In the genomic region with DNA sequence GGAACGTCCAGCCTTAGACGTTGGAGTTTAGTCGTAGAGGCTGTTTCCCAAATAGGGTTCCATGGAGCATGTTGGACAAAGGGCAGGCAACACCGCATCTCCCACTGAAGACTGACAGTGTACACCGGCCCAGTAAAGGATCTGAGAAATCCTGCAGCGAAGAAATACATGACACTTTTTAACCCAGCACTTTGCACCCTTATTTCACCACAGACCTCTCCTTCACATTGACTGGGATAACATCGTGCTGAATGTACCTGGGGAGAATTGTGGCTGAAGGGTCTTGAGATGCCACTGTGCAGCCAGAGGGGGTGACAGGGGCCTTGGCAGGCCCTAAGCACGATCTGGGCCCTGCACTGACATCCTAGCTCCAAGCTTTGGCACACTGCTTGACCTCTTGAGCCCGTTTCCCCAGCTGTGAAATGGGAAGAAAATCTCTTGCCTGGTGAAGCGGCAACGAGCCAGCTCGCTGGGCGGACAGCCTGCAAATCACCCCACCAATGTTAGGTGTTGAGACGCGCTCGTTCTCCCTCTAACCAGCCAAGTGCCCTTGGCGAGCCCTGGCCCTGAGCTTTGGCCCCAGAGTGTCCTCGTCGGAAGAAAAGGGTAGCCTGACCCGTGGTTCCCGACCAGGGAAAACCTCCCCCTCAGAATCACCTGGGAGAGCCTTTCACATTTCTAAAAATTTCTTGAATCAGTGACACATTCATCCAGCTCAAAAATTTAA, we compare ENCODE assay signal across 30 cellular contexts. TPM values are rescaled to one million over a fixed set of nuclear protein-coding genes. Genes with fewer than 3 reads are reported as not detected.
DNase-seq lines count a peak whose midpoint lies in the region; TF ChIP-seq lines count a peak whose summit lies in the region.
"Had no signal": no experiment of that assay in that cellular context is flagged by ENCODE, and none has a peak within 500 bp of the region (broad histone marks: within the 10 kb centered on the region; RNA-seq: fewer than 3 reads in every experiment).

No MANE protein-coding gene starts in this region.

- peaks cover 0 to 61% (median 21%) of the 10 kb centered on the region in 6 donors for H3K4me1 ChIP-seq in spleen
- H3K4me1 ChIP-seq in hepatocyte (ENCODE audit: insufficient read depth): peaks cover 6% of the 10 kb centered on the region
- H3K4me1 ChIP-seq: ascending aorta, right lobe of liver had no signal

- H3K4me2 ChIP-seq in hepatocyte: no peak overlapping the region

- H3K27ac ChIP-seq in spleen: no peak overlapping the region
- no peak overlapping the region for H3K27ac ChIP-seq in hepatocyte
- H3K27ac ChIP-seq: ascending aorta, C4-2B, right lobe of liver, SK-N-MC, stomach, tibial artery had no signal

- no peaks in the 10 kb centered on the region for H3K9me3 Mint-ChIP-seq in IgD-negative memory B cell
- H3K9me3 Mint-ChIP-seq in activated naive CD8-positive, alpha-beta T cell (ENCODE audit: low read depth): no peaks in the 10 kb centered on the region
- H3K9me3 Mint-ChIP-seq: nephron, WTC11 had no signal

- H3K4me3 ChIP-seq in spleen: no peak overlapping the region
- no peak overlapping the region for H3K4me3 ChIP-seq in hepatocyte
- H3K4me3 ChIP-seq: ascending aorta, right lobe of liver, SK-N-MC, stomach, tibial artery had no signal

- H3K36me3 ChIP-seq in spleen: peaks cover 0 to 7% (median 0%) of the 10 kb centered on the region in 6 donors
- no peaks in the 10 kb centered on the region for H3K36me3 ChIP-seq in hepatocyte (replicated peaks; ENCODE audit: insufficient read depth, low read depth)
- H3K36me3 ChIP-seq: ascending aorta, right lobe of liver, stomach, tibial artery had no signal

- no peaks in the 10 kb centered on the region for H3K36me3 Mint-ChIP-seq in IgD-negative memory B cell
- peaks cover 29% of the 10 kb centered on the region for H3K36me3 Mint-ChIP-seq in activated naive CD8-positive, alpha-beta T cell
- H3K36me3 Mint-ChIP-seq: WTC11 had no signal

- no peak overlapping the region for H2AFZ ChIP-seq in hepatocyte

- intact Hi-C loops in spleen (cut with DNase I; ENCODE audit: low total_unique reads): no loop called here

- no peaks in the 10 kb centered on the region for H4K20me1 ChIP-seq in hepatocyte (ENCODE audit: insufficient read depth, poor library complexity, severe bottlenecking)

- H3K4me3 Mint-ChIP-seq in IgD-negative memory B cell: no peak overlapping the region
- peak overlapping the region; percentile 62 for H3K4me3 Mint-ChIP-seq in activated naive CD8-positive, alpha-beta T cell
- H3K4me3 Mint-ChIP-seq: nephron, WTC11 had no signal

- H3K27ac Mint-ChIP-seq in IgD-negative memory B cell: peak overlapping the region in 2 of 3 donors; percentile 22 to 53
- H3K27ac Mint-ChIP-seq in activated naive CD8-positive, alpha-beta T cell: peak overlapping the region; percentile 97
- H3K27ac Mint-ChIP-seq: nephron, WTC11 had no signal

- peak; percentile 42 for DNase-seq in activated effector memory CD4-positive, alpha-beta T cell treated with anti-CD3 and anti-CD28 coated beads, Interleukin-2, amount 50 U/mL, for 16 hours
- DNase-seq in activated effector memory CD4-positive, alpha-beta T cell treated with Interleukin-2 at 50 U/mL for 16 hours: no peak
- DNase-seq in spleen: peak; percentile 39
- no peak for DNase-seq in NCI-H1436 (lab: John Stamatoyannopoulos, UW)
- DNase-seq in iPS-NIHi11 (ENCODE audit: low spot score): no peak
- DNase-seq in hepatocyte (ENCODE audit: low spot score): no peak
- DNase-seq: HCEC 1CT; islet precursor cell; left ventricle myocardium superior; NCI-H1048; NCI-H187 treated with DMSO at 0.1 percent for 48 hours; NCI-H345; NCI-H82; RPMI8226; stimulated activated CD4-positive, alpha-beta T cell treated with anti-CD3 and anti-CD28 coated beads, Interleukin-4, amount 100 ng/mL, for 4 hours; stomach; T-helper 9 cell; tibial artery had no signal

- H3K27me3 Mint-ChIP-seq in IgD-negative memory B cell: no peaks in the 10 kb centered on the region
- H3K27me3 Mint-ChIP-seq in activated naive CD8-positive, alpha-beta T cell: no peaks in the 10 kb centered on the region

- TF ChIP-seq POLR2A in spleen (IDR thresholded peaks at IDR 0.05): no peak

- H3K9me3 ChIP-seq in spleen: no peaks in the 10 kb centered on the region
- no peaks in the 10 kb centered on the region for H3K9me3 ChIP-seq in hepatocyte (ENCODE audit: low read depth)
- H3K9me3 ChIP-seq: ascending aorta, right lobe of liver, stomach, tibial artery had no signal

- WGBS in spleen, 5 donors: 87 to 94% (median 90%) methylated on average over 21 of the region's 21 CpGs
- WGBS in hepatocyte (ENCODE audit: low lambda C conversion rate, missing lambda C conversion rate): 94% methylated on average over 21 of the region's 21 CpGs

- H3K27me3 ChIP-seq in spleen (replicated peaks in 1 of 7) (no peaks in the 10 kb centered on the region), hepatocyte (no peaks in the 10 kb centered on the region)
- H3K27me3 ChIP-seq: ascending aorta, right lobe of liver, stomach had no signal

- peaks cover 7 to 10% (median 9%) of the 10 kb centered on the region in 3 donors for H3K4me1 Mint-ChIP-seq in IgD-negative memory B cell
- peaks cover 89% of the 10 kb centered on the region for H3K4me1 Mint-ChIP-seq in activated naive CD8-positive, alpha-beta T cell (ENCODE audit: low read depth)
- H3K4me1 Mint-ChIP-seq: WTC11 had no signal

- H3K9me2 ChIP-seq in hepatocyte (replicated peaks; ENCODE audit: insufficient read depth): no peaks in the 10 kb centered on the region

- H3K79me2 ChIP-seq in hepatocyte: no peaks in the 10 kb centered on the region

- TF ChIP-seq CTCF in spleen (IDR thresholded peaks at IDR 0.05 in 8 of 11, conservative IDR thresholded peaks at IDR 0.05 in 3 of 11) (no peak), hepatocyte (IDR thresholded peaks at IDR 0.05; ENCODE audit: poor library complexity) (no peak)

RNA-seq across cellular contexts. Expression of gene CD5, which starts 13.4 kb away (rescaled TPM):
- polyA plus RNA-seq in IgD-negative memory B cell: 7.7 TPM
- 10 to 100 TPM in 6 of 7 donors, 1 to 10 TPM in 1; 9.2 to 27.4 (median 18.3) TPM for total RNA-seq in spleen
- polyA plus RNA-seq in spleen: 1 to 10 TPM; 2.7 to 6.3 (median 4.9) TPM
- not detected in 2 replicates for total RNA-seq in hepatocyte
- polyA plus RNA-seq in hepatocyte: 0.06 TPM in 1 of 2 replicates, not detected in the other
- total RNA-seq: cardiac septum, dermis microvascular lymphatic vessel endothelial cell, fibroblast of lung, LHCN-M2 had no signal
- polyA plus RNA-seq: fibroblast of lung had no signal

RNA-seq across cellular contexts. Expression of gene VPS37C, which starts 45.6 kb away (rescaled TPM):
- polyA plus RNA-seq in IgD-negative memory B cell: 2.0 TPM
- 10 to 100 TPM; 15.7 to 32.3 (median 23.5) TPM for total RNA-seq in spleen
- polyA plus RNA-seq in spleen: 10 to 100 TPM in 1 of 3 donors, 1 to 10 TPM in 2; 6.1 to 15.9 (median 8.9) TPM
- total RNA-seq in hepatocyte: 12.2 and 17.0 TPM in 2 replicates
- polyA plus RNA-seq in hepatocyte: 23.0 and 26.6 TPM in 2 replicates

Comparison
In these comparisons a context has a peak if more than half of its experiments do, and no peak if none do; other contexts are left out.
1. DNase-seq: peak in activated effector memory CD4-positive, alpha-beta T cell treated with anti-CD3 and anti-CD28 coated beads, Interleukin-2, amount 50 U/mL, for 16 hours (single experiment) and spleen (single experiment); none in activated effector memory CD4-positive, alpha-beta T cell treated with Interleukin-2 at 50 U/mL for 16 hours (single experiment), NCI-H1436 (single experiment), iPS-NIHi11 (single experiment) and hepatocyte (single experiment).